Comparison of ENCODE assay signal across 1 cellular context in genomic region chr6:115539531-115539930, GRCh38.
TF ChIP-seq lines count a peak whose summit lies in the region.

No MANE protein-coding gene starts in this region.

TF ChIP-seq in SK-N-SH treated with all-trans-retinoic acid at 6 μM for 48 hours, 23 proteins besides CTCF, POLR2A, EP300 and RAD21 (continued from another document):
- TF ChIP-seq PATZ1 (CRISPR knock-in tag; IDR thresholded peaks at IDR 0.05; ENCODE audit: borderline replicate concordance) (peak; percentile 15; the same call in 1 of the 2 replicates), CREB5 (CRISPR knock-in tag; IDR thresholded peaks at IDR 0.05; ENCODE audit: low read depth) (peak; percentile 66; the same call in 1 of the 2 replicates), ISL1 (CRISPR knock-in tag; IDR thresholded peaks at IDR 0.05) (peak; percentile 90)
